ENCODE assay signal across 8 cellular contexts in the genomic region with DNA sequence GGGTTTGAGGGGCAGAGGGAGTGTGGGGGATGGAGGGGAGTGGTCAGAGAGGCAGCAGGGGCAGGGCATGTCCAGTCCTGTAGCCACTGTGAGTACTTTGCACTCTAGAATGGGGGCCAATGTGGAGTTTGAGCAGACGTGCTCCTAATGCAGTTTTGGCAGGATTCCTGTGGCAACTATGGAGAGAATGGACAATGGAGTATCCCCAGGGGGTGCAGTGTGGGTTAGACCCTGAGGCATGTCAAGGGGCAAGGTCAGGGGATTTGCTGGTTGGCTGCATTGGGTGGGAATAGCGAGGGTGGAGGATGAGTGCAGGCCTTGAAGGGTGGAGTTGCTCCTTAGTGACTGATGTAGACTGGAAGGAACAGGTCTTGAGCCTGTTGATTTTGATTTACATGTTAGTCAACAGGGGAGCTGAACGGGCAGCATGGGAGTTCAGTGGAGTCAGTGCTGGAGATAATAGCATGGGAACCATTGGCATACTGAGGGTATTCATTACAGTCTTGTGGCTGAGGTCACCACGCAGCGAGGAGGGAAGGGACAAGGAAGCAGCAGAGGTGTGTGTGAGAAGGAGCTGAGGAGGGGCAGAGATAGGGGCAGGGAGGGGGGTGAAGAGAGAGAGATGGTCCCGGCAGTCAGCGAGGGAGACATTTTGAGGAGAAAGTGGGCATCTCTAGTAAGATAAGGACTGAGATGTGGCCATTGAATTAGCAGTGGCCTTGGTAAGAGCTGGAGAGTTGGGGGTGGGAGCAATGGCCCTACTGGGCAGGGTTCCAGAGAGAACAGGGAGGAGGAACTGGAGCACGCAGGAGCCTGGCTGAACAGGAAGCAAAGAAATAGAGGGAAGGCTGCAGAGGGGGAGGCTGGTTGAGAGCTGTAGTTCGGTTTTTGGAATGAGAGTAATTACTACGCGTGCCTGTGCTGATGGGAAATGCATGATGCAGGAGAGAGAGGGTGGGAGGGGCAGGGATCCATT.
DNase-seq lines count a peak whose midpoint lies in the region; ATAC-seq, FAIRE-seq and TF ChIP-seq lines count a peak whose summit lies in the region.

No MANE protein-coding gene starts in this region.

- peaks cover 46% of the 10 kb centered on the region for H3K4me1 ChIP-seq in testis

- no peaks in the 10 kb centered on the region for H3K27me3 ChIP-seq in layer of hippocampus (ENCODE audit: control insufficient read depth, insufficient read depth, low read length)
- no peaks in the 10 kb centered on the region for H3K27me3 ChIP-seq in testis

- 65 to 67% methylated on average over 11 of the region's 11 CpGs for WGBS in testis, 2 donors

- DNase-seq in NCI-H748 (lab: John Stamatoyannopoulos, UW; ENCODE audit: unreplicated experiment), result peak; percentile 48
- DNase-seq in NCI-H748 treated with DMSO at 0.1 percent for 48 hours (lab: John Stamatoyannopoulos, UW), result no peak
- peak; percentile 66 for DNase-seq in testis
- DNase-seq in RCC 7860 (ENCODE audit: low spot score), result no peak
- no peak for DNase-seq in activated CD8-positive, alpha-beta memory T cell treated with anti-CD3 and anti-CD28 coated beads, Interleukin-2, amount 50 U/mL, for 48 hours

- no peak for ATAC-seq in GM19324 (IDR thresholded peaks at IDR 0.05; ENCODE audit: low FRiP score, unreplicated experiment)

- no peak for FAIRE-seq in RCC 7860 (lab: Jason Lieb, UNC)

- no peak for TF ChIP-seq CTCF in testis (IDR thresholded peaks at IDR 0.05)

- no peaks in the 10 kb centered on the region for H3K9me3 ChIP-seq in testis

- no peak for TF ChIP-seq POLR2A in testis (IDR thresholded peaks at IDR 0.05)

- H3K36me3 ChIP-seq in testis (ENCODE audit: low read depth, missing control alignments), result no peaks in the 10 kb centered on the region

- H3K27ac ChIP-seq in angular gyrus (ENCODE audit: low read depth, low read length) (peak overlapping the region; percentile 68), layer of hippocampus (ENCODE audit: low read depth, low read length) (peak overlapping the region; percentile 75), testis (peak overlapping the region in 1 of 2 donors; percentile 31)

- intact Hi-C loops in testis (cut with DNase I; ENCODE audit: low total_unique reads), result no loop called here

- no peak overlapping the region for H3K4me3 ChIP-seq in testis

Comparison
In these comparisons a context has a peak if more than half of its experiments do, and no peak if none do; other contexts are left out.
1. DNase-seq: peak in NCI-H748 (single experiment) and testis (single experiment); none in NCI-H748 treated with DMSO at 0.1 percent for 48 hours (single experiment), RCC 7860 (single experiment) and activated CD8-positive, alpha-beta memory T cell treated with anti-CD3 and anti-CD28 coated beads, Interleukin-2, amount 50 U/mL, for 48 hours (single experiment).